In genomic region chr11:45097721-45098493, GRCh38 we compare ENCODE assay signal across 8 cellular contexts. TPM values are rescaled to one million over a fixed set of nuclear protein-coding genes. Genes with fewer than 3 reads are reported as not detected.
DNase-seq lines count a peak whose midpoint lies in the region; ATAC-seq lines count a peak whose summit lies in the region.

No MANE protein-coding gene starts in this region.

- peaks cover 10% of the 10 kb centered on the region; the same call in 1 of the 2 replicates for H3K27me3 ChIP-seq in SJSA1 (replicated peaks)

- peaks cover 20% of the 10 kb centered on the region for H3K4me1 ChIP-seq in SJSA1 (replicated peaks)

- ATAC-seq in HG03457 (IDR thresholded peaks at IDR 0.05; ENCODE audit: unreplicated experiment) (no peak), HG03097 (IDR thresholded peaks at IDR 0.05; ENCODE audit: low FRiP score, unreplicated experiment) (no peak)

- DNase-seq in HT-29 (ENCODE audit: low spot score) (peak; percentile 41), SJSA1 (ENCODE audit: low read depth in 1 of 2, low spot score in 2 of 2) (peak; percentile 46 to 65), ecto neural progenitor cell (ENCODE audit: low spot score) (peak; percentile 91), myocyte (ENCODE audit: low read depth) (peak; percentile 70), NCI-H748 treated with DMSO at 0.1 percent for 48 hours (lab: John Stamatoyannopoulos, UW) (no peak), NCI-H2081 treated with DMSO at 0.1 percent for 48 hours (lab: John Stamatoyannopoulos, UW) (no peak)

- no peak overlapping the region for H3K27ac ChIP-seq in SJSA1

- no peak overlapping the region for H3K4me3 ChIP-seq in SJSA1

- H3K9me3 ChIP-seq in SJSA1 (replicated peaks), result no peaks in the 10 kb centered on the region

- H3K36me3 ChIP-seq in SJSA1, result no peaks in the 10 kb centered on the region

RNA-seq across cellular contexts. Expression of gene PRDM11, which starts 48.5 kb away (rescaled TPM):
- total RNA-seq in HT-29 (2014; rRNA removed; shearing (Covaris generic)), result 2.0 and 3.7 TPM in 2 replicates
- 3.4 and 6.7 TPM in 2 replicates for total RNA-seq in SJSA1 (2014; rRNA removed; shearing (Covaris generic))
- total RNA-seq in myocyte, result 4.2 and 6.3 TPM in 2 replicates
- polyA plus RNA-seq in myocyte (2012), result 5.5 TPM

Comparison
In these comparisons a context has a peak if more than half of its experiments do, and no peak if none do; other contexts are left out.
1. DNase-seq: peak in HT-29 (single experiment), SJSA1 (2 of 2), ecto neural progenitor cell (single experiment) and myocyte (single experiment); none in NCI-H748 treated with DMSO at 0.1 percent for 48 hours (single experiment) and NCI-H2081 treated with DMSO at 0.1 percent for 48 hours (single experiment).